23 cellular contexts compared by ENCODE assay signal in the genomic region with DNA sequence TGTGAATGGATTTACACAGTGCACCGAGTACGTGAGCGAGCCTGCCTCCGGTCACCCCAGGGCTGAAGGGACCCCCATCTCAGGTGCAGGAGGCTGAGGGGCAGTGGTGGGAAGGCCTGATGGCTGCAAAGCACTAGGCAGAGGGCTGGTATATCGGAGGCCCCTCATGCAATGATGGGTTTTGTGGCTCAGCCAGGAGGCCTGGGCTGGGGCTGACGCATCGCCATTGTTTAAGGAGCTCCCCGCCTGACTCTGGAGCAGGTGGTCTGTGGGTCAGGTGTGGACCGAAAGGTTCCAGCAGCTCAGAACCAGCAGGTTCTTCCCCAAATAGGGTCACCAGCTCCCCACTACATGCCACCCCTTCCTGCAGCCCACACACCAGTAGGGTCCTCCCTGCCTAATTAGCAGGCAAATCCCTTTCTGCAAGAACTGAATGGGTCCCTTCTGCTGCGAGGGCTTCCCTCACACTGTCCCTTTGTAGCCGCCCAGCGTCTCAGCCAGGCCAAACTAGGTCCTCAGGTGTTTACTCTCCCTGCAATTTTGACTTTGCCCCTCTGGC.
"Had no signal": no experiment of that assay in that cellular context is flagged by ENCODE, and none has a peak within 500 bp of the region (broad histone marks: within the 10 kb centered on the region; RNA-seq: fewer than 3 reads in every experiment).

No MANE protein-coding gene starts in this region.

- ATAC-seq: activated T-cell treated with anti-CD3 and anti-CD28 coated beads, Interleukin-2, amount 50 U/mL, for 4 hours; K562 had no signal

- H3K9me3 ChIP-seq: adrenal gland, Peyer's patch, SJCRH30 had no signal

- H3K36me3 ChIP-seq: adrenal gland, Peyer's patch, SJCRH30 had no signal

- H3K27ac ChIP-seq: adrenal gland, Peyer's patch, RWPE1, SJCRH30 had no signal

- FAIRE-seq: K562 had no signal

- H3K27me3 ChIP-seq: Peyer's patch, SJCRH30 had no signal

- H3K4me1 ChIP-seq: SJCRH30 had no signal

- DNase-seq: activated CD4-positive, alpha-beta T cell treated with anti-CD3 and anti-CD28 coated beads for 48 hours; activated CD4-positive, alpha-beta T cell treated with anti-CD3 and anti-CD28 coated beads, Interleukin-2, amount 50 U/mL, for 4 hours; activated CD4-positive, CD25-positive, alpha-beta regulatory T cell treated with anti-CD3 and anti-CD28 coated beads, Interleukin-2, amount 50 U/mL, for 72 hours; activated CD8-positive, alpha-beta memory T cell treated with anti-CD3 and anti-CD28 coated beads for 24 hours; activated gamma-delta T cell treated with Interleukin-2 at 50 U/mL for 16 hours; activated naive CD4-positive, alpha-beta T cell treated with anti-CD3 and anti-CD28 coated beads, Interleukin-2, amount 50 U/mL, for 16 hours; activated naive CD8-positive, alpha-beta T cell treated with anti-CD3 and anti-CD28 coated beads, Interleukin-2, amount 10 ng/mL, durations not matched to agents 7 days and 5 days; activated T-cell treated with anti-CD3 and anti-CD28 coated beads, Interleukin-2, amount 50 U/mL, for 4 hours; anterior cingulate cortex; Karpas-422; MM.1S; NCI-H1105; NCI-H1436; NCI-H1694 treated with DMSO at 0.1 percent for 48 hours; NCI-H2029 treated with DMSO at 0.1 percent for 48 hours; NCI-H446; NCI-H524; Peyer's patch; Right ventricle myocardium superior; SJCRH30 had no signal

- H3K4me3 ChIP-seq: adrenal gland, K562, Peyer's patch, SJCRH30 had no signal
